ENCODE assay signal across 8 cellular contexts in genomic region chr6:26158581-26159416, GRCh38.
DNase-seq lines count a peak whose midpoint lies in the region; ATAC-seq, FAIRE-seq and TF ChIP-seq lines count a peak whose summit lies in the region.

No MANE protein-coding gene starts in this region.

- no peaks in the 10 kb centered on the region for H3K9me3 ChIP-seq in endothelial cell of umbilical vein (replicated peaks; ENCODE audit: control insufficient read depth, insufficient read depth, low read length)
- no peaks in the 10 kb centered on the region for H3K9me3 ChIP-seq in mononuclear cell (ENCODE audit: low read depth, low read length)
- no peaks in the 10 kb centered on the region for H3K9me3 ChIP-seq in stomach smooth muscle (ENCODE audit: control insufficient read depth in 2 of 2, low read length in 2 of 2)

- no TSS peak for BruUV-seq in endothelial cell of umbilical vein (replicated peaks; lab: Mats Ljungman, UMichigan)

- peak; percentile 95 for FAIRE-seq in endothelial cell of umbilical vein (lab: Jason Lieb, UNC)

- H3K4me1 Mint-ChIP-seq in activated CD8-positive, alpha-beta T cell treated with anti-CD3 and anti-CD28 coated beads, Interleukin-2, amount 10 ng/mL, durations not matched to agents 7 days and 5 days (ENCODE audit: low read depth), result peaks cover 48% of the 10 kb centered on the region

- CTCF ChIA-PET in activated CD8-positive, alpha-beta T cell treated with anti-CD3 and anti-CD28 coated beads, Interleukin-2, amount 10 ng/mL, durations not matched to agents 7 days and 5 days (lab: Charles Lee), result interaction anchor here (0.7 to 3.8 kb wide), 11 partner anchors 10 to 133 kb away, joined by 3 to 17 read pairs (median 4); a partner anchor contains a TSS
- CTCF ChIA-PET in endothelial cell of umbilical vein (lab: Charles Lee), result interaction anchor here (0.7 to 3.0 kb wide), 14 partner anchors 9 to 437 kb away, joined by 3 to 28 read pairs (median 8); partner anchors contain the start of gene ABT1

- no peaks in the 10 kb centered on the region for H4K20me1 ChIP-seq in endothelial cell of umbilical vein (replicated peaks; ENCODE audit: control insufficient read depth, extremely low read depth, insufficient read depth, low read length)

- peak; percentile 13 for ATAC-seq in activated CD8-positive, alpha-beta T cell treated with anti-CD3 and anti-CD28 coated beads, Interleukin-2, amount 10 ng/mL, durations not matched to agents 7 days and 5 days

- H3K9ac ChIP-seq in endothelial cell of umbilical vein (replicated peaks; ENCODE audit: extremely low read depth, insufficient read depth, low read length), result peak overlapping the region; percentile 82
- H3K9ac ChIP-seq in stomach smooth muscle (ENCODE audit: low read length in 2 of 2), result peak overlapping the region; percentile 69 to 88

- no peak for TF ChIP-seq CTCF in endothelial cell of umbilical vein (IDR thresholded peaks at IDR 0.05; ENCODE audit: extremely low read depth in 1 of 2, insufficient read depth in 1 of 2, low read depth in 1 of 2, low read length in 2 of 2)

- no peaks in the 10 kb centered on the region for H3K9me3 Mint-ChIP-seq in activated CD8-positive, alpha-beta T cell treated with anti-CD3 and anti-CD28 coated beads, Interleukin-2, amount 10 ng/mL, durations not matched to agents 7 days and 5 days (ENCODE audit: insufficient read depth)

- no peaks in the 10 kb centered on the region for H3K9me1 ChIP-seq in endothelial cell of umbilical vein (replicated peaks; ENCODE audit: control insufficient read depth, extremely low read depth, insufficient read depth, low read length)

- no peaks in the 10 kb centered on the region for H3K79me2 ChIP-seq in endothelial cell of umbilical vein (ENCODE audit: control insufficient read depth, insufficient read depth, low read length)

- TF ChIP-seq POLR2A in endothelial cell of umbilical vein (IDR thresholded peaks at IDR 0.05; ENCODE audit: low read depth, low read length), result no peak

- peak; percentile 28 for DNase-seq in NCI-H2227 (lab: John Stamatoyannopoulos, UW; ENCODE audit: unreplicated experiment)
- DNase-seq in NCI-H2227 treated with DMSO at 0.1 percent for 48 hours (lab: John Stamatoyannopoulos, UW), result no peak
- DNase-seq in NCI-H526 (lab: John Stamatoyannopoulos, UW), result peak; percentile 58 to 64
- DNase-seq in activated CD8-positive, alpha-beta T cell treated with anti-CD3 and anti-CD28 coated beads, Interleukin-2, amount 10 ng/mL, durations not matched to agents 7 days and 5 days, result peak; percentile 80
- DNase-seq in endothelial cell of umbilical vein (ENCODE audit: low read depth, low spot score), result peak; percentile 67
- no peak for DNase-seq in NK-92 (lab: John Stamatoyannopoulos, UW; ENCODE audit: unreplicated experiment)

- H3K36me3 ChIP-seq in endothelial cell of umbilical vein (ENCODE audit: control insufficient read depth in 2 of 2, extremely low read depth in 1 of 2, insufficient read depth in 2 of 2, low read length in 2 of 2), result no peaks in the 10 kb centered on the region
- no peaks in the 10 kb centered on the region for H3K36me3 ChIP-seq in stomach smooth muscle (ENCODE audit: control insufficient read depth in 2 of 2, insufficient read depth in 2 of 2, low read length in 2 of 2)

- H3K27ac Mint-ChIP-seq in activated CD8-positive, alpha-beta T cell treated with anti-CD3 and anti-CD28 coated beads, Interleukin-2, amount 10 ng/mL, durations not matched to agents 7 days and 5 days, result peak overlapping the region; percentile 99

- peak overlapping the region; percentile 46 for H3K27ac ChIP-seq in endothelial cell of umbilical vein (ENCODE audit: insufficient read depth, low read depth, low read length)
- H3K27ac ChIP-seq in stomach smooth muscle (ENCODE audit: low read length), result peak overlapping the region; percentile 98

- peak overlapping the region; percentile 94 for H3K4me3 Mint-ChIP-seq in activated CD8-positive, alpha-beta T cell treated with anti-CD3 and anti-CD28 coated beads, Interleukin-2, amount 10 ng/mL, durations not matched to agents 7 days and 5 days

- POLR2A ChIA-PET in activated CD8-positive, alpha-beta T cell treated with anti-CD3 and anti-CD28 coated beads, Interleukin-2, amount 10 ng/mL, durations not matched to agents 7 days and 5 days (lab: Charles Lee), result interaction anchor here (0.7 to 22.3 kb wide), 50 partner anchors 13 to 1734 kb away, joined by 3 to 3176 read pairs (median 32); partner anchors contain the start of gene ZNF184
- POLR2A ChIA-PET in endothelial cell of umbilical vein (lab: Charles Lee), result interaction anchor here (0.6 to 6.3 kb wide), 19 partner anchors 9 to 585 kb away, joined by 3 to 265 read pairs (median 7); a partner anchor contains a TSS

- dilution Hi-C loops in endothelial cell of umbilical vein (cut with MboI; ENCODE audit: extremely low pct_ligation_motif_present, low sequenced_read_pairs), result no loop called here

- H3K4me2 ChIP-seq in endothelial cell of umbilical vein (ENCODE audit: insufficient read depth, low read length), result peak overlapping the region; percentile 96

- intact Hi-C loops in endothelial cell of umbilical vein (cut with micrococcal nuclease), result loop anchor here (1.0 to 5.0 kb wide), 3 partner anchors 13 to 114 kb away; a partner anchor contains a TSS

- H2AFZ ChIP-seq in endothelial cell of umbilical vein (ENCODE audit: low read depth, low read length), result peak overlapping the region; percentile 40

- H3K36me3 Mint-ChIP-seq in activated CD8-positive, alpha-beta T cell treated with anti-CD3 and anti-CD28 coated beads, Interleukin-2, amount 10 ng/mL, durations not matched to agents 7 days and 5 days (ENCODE audit: low read depth), result peaks cover 40% of the 10 kb centered on the region

- H3K27me3 ChIP-seq in endothelial cell of umbilical vein (ENCODE audit: control insufficient read depth in 2 of 2, insufficient read depth in 2 of 2, low read length in 2 of 2), result no peaks in the 10 kb centered on the region
- no peaks in the 10 kb centered on the region for H3K27me3 ChIP-seq in mononuclear cell (ENCODE audit: insufficient read depth, low read length)
- H3K27me3 ChIP-seq in stomach smooth muscle (ENCODE audit: control insufficient read depth in 1 of 2, insufficient read depth in 2 of 2, low read length in 2 of 2), result no peaks in the 10 kb centered on the region

- peaks cover 8% of the 10 kb centered on the region for H3K4me1 ChIP-seq in endothelial cell of umbilical vein (ENCODE audit: control insufficient read depth, extremely low read depth, insufficient read depth, low read length)
- H3K4me1 ChIP-seq in mononuclear cell (ENCODE audit: insufficient read depth, low read length), result peaks cover 46% of the 10 kb centered on the region
- peaks cover 15% of the 10 kb centered on the region for H3K4me1 ChIP-seq in stomach smooth muscle (ENCODE audit: control insufficient read depth, insufficient read depth, low read length)

- H3K4me3 ChIP-seq in endothelial cell of umbilical vein (replicated peaks in 1 of 3; ENCODE audit: insufficient read depth in 1 of 3, low read depth in 1 of 3, low read length in 3 of 3) (peak overlapping the region; percentile 17 to 89 (median 62)), mononuclear cell (ENCODE audit: low read length) (peak overlapping the region; percentile 86), stomach smooth muscle (ENCODE audit: low read length in 2 of 2) (peak overlapping the region; percentile 87 to 93)

- peaks cover 8% of the 10 kb centered on the region for H3K27me3 Mint-ChIP-seq in activated CD8-positive, alpha-beta T cell treated with anti-CD3 and anti-CD28 coated beads, Interleukin-2, amount 10 ng/mL, durations not matched to agents 7 days and 5 days (ENCODE audit: low read depth)

TF ChIP-seq in endothelial cell of umbilical vein, 7 proteins besides CTCF, POLR2A, EP300 and RAD21:
- TF ChIP-seq MAX (IDR thresholded peaks at IDR 0.05; ENCODE audit: insufficient read depth, insufficient read length), result no peak
- TF ChIP-seq GATA2 (IDR thresholded peaks at IDR 0.05; ENCODE audit: insufficient read depth, insufficient read length, low read depth, low read length), result no peak
- TF ChIP-seq JUN (IDR thresholded peaks at IDR 0.05; ENCODE audit: borderline replicate concordance, insufficient read depth, insufficient read length, low read depth), result no peak
- TF ChIP-seq POLR2AphosphoS5 (IDR thresholded peaks at IDR 0.05; ENCODE audit: insufficient read depth, low read depth, low read length), result peak; percentile 27
TF ChIP-seq in endothelial cell of umbilical vein: peak in this region for 1.

Comparison
In these comparisons a context has a peak if more than half of its experiments do, and no peak if none do; other contexts are left out.
1. DNase-seq: peak in NCI-H2227 (single experiment), NCI-H526 (2 of 2), activated CD8-positive, alpha-beta T cell treated with anti-CD3 and anti-CD28 coated beads, Interleukin-2, amount 10 ng/mL, durations not matched to agents 7 days and 5 days (single experiment) and endothelial cell of umbilical vein (single experiment); none in NCI-H2227 treated with DMSO at 0.1 percent for 48 hours (single experiment) and NK-92 (single experiment).
2. Peak in every context shown above with its lines, with median percentiles within 50 percentile points of each other: H3K4me3 ChIP-seq.